Comparison of ENCODE assay signal across 26 cellular contexts in the genomic region with DNA sequence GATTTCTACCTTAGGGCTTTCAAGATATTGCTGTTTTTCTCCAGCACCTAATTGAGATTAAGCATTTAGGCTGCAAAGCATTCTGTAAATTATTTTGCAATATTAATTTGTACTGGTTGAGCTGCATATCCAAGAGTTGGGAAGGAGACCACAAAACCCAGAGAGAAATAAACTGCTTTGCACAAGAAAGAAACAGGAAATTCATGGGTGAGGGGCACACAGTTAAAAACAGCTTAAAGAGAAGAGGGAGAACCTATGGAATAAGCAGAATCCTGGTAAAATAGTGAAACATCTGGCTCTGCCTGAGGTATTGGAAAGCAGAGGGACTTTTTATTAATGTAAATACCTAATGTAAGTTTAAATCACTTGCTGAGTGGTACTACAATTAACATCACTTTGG.
DNase-seq lines count a peak whose midpoint lies in the region; ATAC-seq and TF ChIP-seq lines count a peak whose summit lies in the region.
"Had no signal": no experiment of that assay in that cellular context is flagged by ENCODE, and none has a peak within 500 bp of the region (broad histone marks: within the 10 kb centered on the region; RNA-seq: fewer than 3 reads in every experiment).

No MANE protein-coding gene starts in this region.

- peak overlapping the region; percentile 86 for H3K27ac Mint-ChIP-seq in GM23338
- peak overlapping the region; percentile 42 for H3K27ac Mint-ChIP-seq in WTC11
- peak overlapping the region; percentile 15 for H3K27ac Mint-ChIP-seq in nephron progenitor cell
- no peak overlapping the region for H3K27ac Mint-ChIP-seq in activated T-cell treated with anti-CD3 and anti-CD28 coated beads, Interleukin-2, amount 50 U/mL, for 24 hours
- H3K27ac Mint-ChIP-seq: B cell; CD4-positive, alpha-beta T cell; CD8-positive, alpha-beta T cell had no signal

- H3K9ac ChIP-seq in HUES64 (ENCODE audit: low read depth, low read length) = no peak overlapping the region
- H3K9ac ChIP-seq: BLaER1 treated with 17β-estradiol and CSF1 and Interleukin-3, amounts not matched to agents 10 nM and 100 nM had no signal

- ATAC-seq in GM23338 (no peak), WTC11 (peak; percentile 44; the same call in 1 of the 2 replicates), GM21723 (IDR thresholded peaks at IDR 0.05; ENCODE audit: unreplicated experiment) (no peak)
- ATAC-seq: A549; CD8-positive, alpha-beta T cell; GM12878 had no signal

- H3K4me2 ChIP-seq in GM23338 = peak overlapping the region; percentile 64
- no peak overlapping the region for H3K4me2 ChIP-seq in hepatocyte
- H3K4me2 ChIP-seq: A549; BLaER1 treated with 17β-estradiol and CSF1 and Interleukin-3, amounts not matched to agents 10 nM and 100 nM had no signal

- CTCF ChIA-PET in WTC11 (lab: Charles Lee) = interaction anchor here (1.0 kb wide), 1 partner anchor 13 kb away, joined by 3 read pairs; no protein-coding TSS in a partner anchor

- H3K9me2 ChIP-seq in GM23338 (ENCODE audit: insufficient read depth) = no peaks in the 10 kb centered on the region; the same call in 1 of the 2 replicates
- H3K9me2 ChIP-seq in hepatocyte (replicated peaks; ENCODE audit: insufficient read depth) = no peaks in the 10 kb centered on the region

- H3K4me1 ChIP-seq in GM23338 (ENCODE audit: insufficient read depth) (peaks cover 27% of the 10 kb centered on the region), HUES64 (ENCODE audit: insufficient read depth, low read length) (peaks cover 22% of the 10 kb centered on the region), hepatocyte (ENCODE audit: insufficient read depth) (no peaks in the 10 kb centered on the region)
- H3K4me1 ChIP-seq: A549, Caco-2 had no signal

- H3K4me3 Mint-ChIP-seq in GM23338 (no peak overlapping the region), WTC11 (peak overlapping the region; percentile 8; the same call in 1 of the 2 replicates), nephron progenitor cell (no peak overlapping the region)
- H3K4me3 Mint-ChIP-seq in activated T-cell treated with anti-CD3 and anti-CD28 coated beads, Interleukin-2, amount 50 U/mL, for 24 hours = no peak overlapping the region
- H3K4me3 Mint-ChIP-seq: B cell; CD4-positive, alpha-beta T cell; CD8-positive, alpha-beta T cell had no signal

- H3K9me3 ChIP-seq in HUES64 (ENCODE audit: insufficient read depth, low read depth, low read length) = peaks cover 23% of the 10 kb centered on the region
- H3K9me3 ChIP-seq in hepatocyte (ENCODE audit: low read depth) = peaks cover 6% of the 10 kb centered on the region
- H3K9me3 ChIP-seq: Caco-2 had no signal

- DNase-seq in GM23338 (ENCODE audit: low spot score) = no peak
- DNase-seq in WTC11 (ENCODE audit: low spot score) = no peak
- DNase-seq in nephron progenitor cell = no peak
- no peak for DNase-seq in SHP77 treated with DMSO at 0.1 percent for 48 hours (lab: John Stamatoyannopoulos, UW)
- DNase-seq in activated T-cell treated with anti-CD3 and anti-CD28 coated beads, Interleukin-2, amount 50 U/mL, for 24 hours = no peak
- no peak for DNase-seq in hepatocyte (ENCODE audit: low spot score)
- DNase-seq: AML-193; Caco-2; Calu3; CD4-positive, alpha-beta T cell; CD8-positive, alpha-beta T cell; DMS 273 treated with DMSO at 0.1 percent for 48 hours; DMS153; DMS53; DMS79; DND-41; EL; GDM1 had no signal

- no peak overlapping the region; the same call in none of the 2 replicates for H3K27ac ChIP-seq in GM23338 (ENCODE audit: low read depth)
- H3K27ac ChIP-seq in HUES64 (ENCODE audit: low read depth, low read length) = peak overlapping the region; percentile 0; the same call in 1 of the 2 replicates
- no peak overlapping the region for H3K27ac ChIP-seq in hepatocyte
- H3K27ac ChIP-seq: 22Rv1; A549; BLaER1 treated with 17β-estradiol and CSF1 and Interleukin-3, amounts not matched to agents 10 nM and 100 nM; C4-2B had no signal

- H3K79me2 ChIP-seq in GM23338 (replicated peaks; ENCODE audit: insufficient read depth) = no peaks in the 10 kb centered on the region
- H3K79me2 ChIP-seq in hepatocyte = no peaks in the 10 kb centered on the region

- TF ChIP-seq CTCF in GM23338 (conservative IDR thresholded peaks at IDR 0.05; ENCODE audit: low read depth in 2 of 2) = no peak
- no peak for TF ChIP-seq CTCF in WTC11 (IDR thresholded peaks at IDR 0.05)
- TF ChIP-seq CTCF in nephron progenitor cell (IDR thresholded peaks at IDR 0.05) = no peak
- TF ChIP-seq CTCF in hepatocyte (IDR thresholded peaks at IDR 0.05; ENCODE audit: poor library complexity) = no peak

- H3K27me3 Mint-ChIP-seq in GM23338 (ENCODE audit: insufficient read depth, low read depth, poor library complexity) = no peaks in the 10 kb centered on the region
- H3K27me3 Mint-ChIP-seq in WTC11 (ENCODE audit: low read depth) = peaks cover 8% of the 10 kb centered on the region
- H3K27me3 Mint-ChIP-seq in nephron progenitor cell (ENCODE audit: low read depth, poor library complexity) = no peaks in the 10 kb centered on the region
- no peaks in the 10 kb centered on the region for H3K27me3 Mint-ChIP-seq in activated T-cell treated with anti-CD3 and anti-CD28 coated beads, Interleukin-2, amount 50 U/mL, for 24 hours
- H3K27me3 Mint-ChIP-seq: B cell; CD4-positive, alpha-beta T cell had no signal

- no peak overlapping the region; the same call in 1 of the 2 replicates for H3K4me3 ChIP-seq in GM23338
- no peak overlapping the region for H3K4me3 ChIP-seq in HUES64 (ENCODE audit: low read length)
- no peak overlapping the region for H3K4me3 ChIP-seq in hepatocyte
- H3K4me3 ChIP-seq: A549; BLaER1 treated with 17β-estradiol and CSF1 and Interleukin-3, amounts not matched to agents 10 nM and 100 nM; GM12878 had no signal

- H3F3A ChIP-seq in GM23338 (replicated peaks; ENCODE audit: low read depth) = no peaks in the 10 kb centered on the region

- H4K20me1 ChIP-seq in GM23338 (replicated peaks; ENCODE audit: insufficient read depth) = no peaks in the 10 kb centered on the region
- H4K20me1 ChIP-seq in hepatocyte (ENCODE audit: insufficient read depth, poor library complexity, severe bottlenecking) = no peaks in the 10 kb centered on the region
- H4K20me1 ChIP-seq: BLaER1 treated with 17β-estradiol and CSF1 and Interleukin-3, amounts not matched to agents 10 nM and 100 nM had no signal

- no peaks in the 10 kb centered on the region for H3K27me3 ChIP-seq in GM23338 (ENCODE audit: insufficient read depth)
- no peaks in the 10 kb centered on the region for H3K27me3 ChIP-seq in HUES64 (ENCODE audit: insufficient read depth, low read length)
- no peaks in the 10 kb centered on the region for H3K27me3 ChIP-seq in hepatocyte
- H3K27me3 ChIP-seq: BLaER1 treated with 17β-estradiol and CSF1 and Interleukin-3, amounts not matched to agents 10 nM and 100 nM had no signal

- H3K36me3 ChIP-seq in GM23338 (ENCODE audit: insufficient read depth) (peaks cover 16% of the 10 kb centered on the region; the same call in 1 of the 2 replicates), HUES64 (ENCODE audit: insufficient read depth, low read length) (no peaks in the 10 kb centered on the region), hepatocyte (replicated peaks; ENCODE audit: insufficient read depth, low read depth) (no peaks in the 10 kb centered on the region)

- H3K9me3 Mint-ChIP-seq in GM23338 (peaks cover 37% of the 10 kb centered on the region), WTC11 (peaks cover 38% of the 10 kb centered on the region), nephron progenitor cell (peaks cover 27% of the 10 kb centered on the region)
- peaks cover 16% of the 10 kb centered on the region for H3K9me3 Mint-ChIP-seq in activated T-cell treated with anti-CD3 and anti-CD28 coated beads, Interleukin-2, amount 50 U/mL, for 24 hours

- H3K36me3 Mint-ChIP-seq in GM23338 (ENCODE audit: low read depth) = peaks cover 37% of the 10 kb centered on the region
- H3K36me3 Mint-ChIP-seq in WTC11 = peaks cover 34% of the 10 kb centered on the region
- peaks cover 16% of the 10 kb centered on the region for H3K36me3 Mint-ChIP-seq in nephron progenitor cell (ENCODE audit: low read depth)
- no peaks in the 10 kb centered on the region for H3K36me3 Mint-ChIP-seq in activated T-cell treated with anti-CD3 and anti-CD28 coated beads, Interleukin-2, amount 50 U/mL, for 24 hours (ENCODE audit: low read depth)
- H3K36me3 Mint-ChIP-seq: CD8-positive, alpha-beta T cell had no signal

- POLR2A ChIA-PET in WTC11 (lab: Charles Lee) = no interaction called here

- H3K4me1 Mint-ChIP-seq in GM23338 = peaks cover 25% of the 10 kb centered on the region
- peaks cover 28% of the 10 kb centered on the region for H3K4me1 Mint-ChIP-seq in WTC11
- peaks cover 7% of the 10 kb centered on the region for H3K4me1 Mint-ChIP-seq in nephron progenitor cell
- H3K4me1 Mint-ChIP-seq in activated T-cell treated with anti-CD3 and anti-CD28 coated beads, Interleukin-2, amount 50 U/mL, for 24 hours (ENCODE audit: low read depth) = no peaks in the 10 kb centered on the region
- H3K4me1 Mint-ChIP-seq: B cell had no signal

- H2AFZ ChIP-seq in GM23338 (no peak overlapping the region), hepatocyte (no peak overlapping the region)

TF ChIP-seq in GM23338, 12 proteins besides CTCF, POLR2A, EP300 and RAD21 (continues in another document):
- TF ChIP-seq CREB1 (CRISPR knock-in tag; IDR thresholded peaks at IDR 0.05; ENCODE audit: low read depth) = no peak
- no peak for TF ChIP-seq POLR2AphosphoS5 (IDR thresholded peaks at IDR 0.05; ENCODE audit: low read depth)
- TF ChIP-seq EZH2phosphoT487 (IDR thresholded peaks at IDR 0.05; ENCODE audit: unreplicated experiment) = no peak

TF ChIP-seq in WTC11, 78 proteins besides CTCF, POLR2A, EP300 and RAD21 (continues in another document):
- TF ChIP-seq, protein P1, sequence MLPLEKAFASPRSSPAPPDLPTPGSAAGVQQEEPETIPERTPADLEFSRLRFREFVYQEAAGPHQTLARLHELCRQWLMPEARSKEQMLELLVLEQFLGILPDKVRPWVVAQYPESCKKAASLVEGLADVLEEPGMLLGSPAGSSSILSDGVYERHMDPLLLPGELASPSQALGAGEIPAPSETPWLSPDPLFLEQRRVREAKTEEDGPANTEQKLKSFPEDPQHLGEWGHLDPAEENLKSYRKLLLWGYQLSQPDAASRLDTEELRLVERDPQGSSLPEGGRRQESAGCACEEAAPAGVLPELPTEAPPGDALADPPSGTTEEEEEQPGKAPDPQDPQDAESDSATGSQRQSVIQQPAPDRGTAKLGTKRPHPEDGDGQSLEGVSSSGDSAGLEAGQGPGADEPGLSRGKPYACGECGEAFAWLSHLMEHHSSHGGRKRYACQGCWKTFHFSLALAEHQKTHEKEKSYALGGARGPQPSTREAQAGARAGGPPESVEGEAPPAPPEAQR (CRISPR knock-in tag; IDR thresholded peaks at IDR 0.05) = no peak
- TF ChIP-seq ZNF317 (CRISPR knock-in tag; IDR thresholded peaks at IDR 0.05; ENCODE audit: borderline replicate concordance, low read depth) (no peak), ZNF263 (CRISPR knock-in tag; IDR thresholded peaks at IDR 0.05; ENCODE audit: low read depth) (no peak)
